Comparison of ENCODE assay signal across 8 cellular contexts in genomic region chr12:120229583-120230325, GRCh38. TPM values are rescaled to one million over a fixed set of nuclear protein-coding genes. Genes with fewer than 3 reads are reported as not detected.
DNase-seq lines count a peak whose midpoint lies in the region; ATAC-seq, FAIRE-seq and TF ChIP-seq lines count a peak whose summit lies in the region.

No MANE protein-coding gene starts in this region.

- H4K20me1 ChIP-seq in OCI-LY7 (ENCODE audit: insufficient read depth, low read length) = no peaks in the 10 kb centered on the region

- H3K27ac Mint-ChIP-seq in CD4-positive, alpha-beta T cell = peak overlapping the region; percentile 88
- H3K27ac Mint-ChIP-seq in nephron = peak overlapping the region; percentile 92 to 95 (median 95)

- H3K4me1 Mint-ChIP-seq in CD4-positive, alpha-beta T cell (ENCODE audit: low read depth) = peaks cover 98% of the 10 kb centered on the region
- peaks cover 82% of the 10 kb centered on the region for H3K4me1 Mint-ChIP-seq in nephron

- POLR2A ChIA-PET in CD4-positive, alpha-beta T cell (lab: Charles Lee) = interaction anchor here (1.4 to 9.5 kb wide), 6 partner anchors 10 to 61 kb away, joined by 4 to 192 read pairs (median 114); partner anchors contain the start of genes PXN, RNU4-1, RNU4-2 and RPLP0
- POLR2A ChIA-PET in OCI-LY7 (lab: Charles Lee) = interaction anchor here (4.7 to 4.8 kb wide), 2 partner anchors 36 to 61 kb away, joined by 24 to 75 read pairs; partner anchors contain the start of genes PXN, RNU4-1 and RNU4-2

- no peak overlapping the region; the same call in 1 of the 2 replicates for H2AFZ ChIP-seq in OCI-LY7 (ENCODE audit: low read length)

- no peak for TF ChIP-seq CTCF in CD4-positive, alpha-beta T cell (IDR thresholded peaks at IDR 0.05)
- TF ChIP-seq CTCF in OCI-LY7 (conservative IDR thresholded peaks at IDR 0.05; ENCODE audit: low read length) (no peak), nephron (IDR thresholded peaks at IDR 0.05; ENCODE audit: unreplicated experiment in 3 of 3) (no peak)

- no peaks in the 10 kb centered on the region for H3K9me3 ChIP-seq in CD4-positive, alpha-beta T cell (ENCODE audit: control insufficient read depth, low read length)
- H3K9me3 ChIP-seq in OCI-LY7 (ENCODE audit: low read length) = no peaks in the 10 kb centered on the region
- no peaks in the 10 kb centered on the region for H3K9me3 ChIP-seq in effector memory CD4-positive, alpha-beta T cell (ENCODE audit: control insufficient read depth, low read length)

- no peaks in the 10 kb centered on the region for H3K9me2 ChIP-seq in OCI-LY7 (ENCODE audit: insufficient read depth, low read length)

- no peaks in the 10 kb centered on the region for H3K27me3 ChIP-seq in CD4-positive, alpha-beta T cell (ENCODE audit: control insufficient read depth, insufficient read depth, low read length)
- H3K27me3 ChIP-seq in effector memory CD4-positive, alpha-beta T cell (replicated peaks; ENCODE audit: control insufficient read depth, insufficient read depth, low read length, poor library complexity, severe bottlenecking) = no peaks in the 10 kb centered on the region

- H3K79me2 ChIP-seq in OCI-LY7 (ENCODE audit: insufficient read depth, low read depth, low read length) = no peaks in the 10 kb centered on the region

- peaks cover 32% of the 10 kb centered on the region for H3K36me3 Mint-ChIP-seq in CD4-positive, alpha-beta T cell (ENCODE audit: low read depth)
- H3K36me3 Mint-ChIP-seq in nephron (ENCODE audit: low read depth) = no peaks in the 10 kb centered on the region

- H3K27ac ChIP-seq in CD4-positive, alpha-beta T cell (ENCODE audit: low read depth, low read length) = peak overlapping the region; percentile 69
- H3K27ac ChIP-seq in OCI-LY7 (ENCODE audit: low read depth, low read length, poor library complexity, severe bottlenecking) = peak overlapping the region; percentile 69
- H3K27ac ChIP-seq in effector memory CD4-positive, alpha-beta T cell (ENCODE audit: insufficient read depth, low read length, poor library complexity, severe bottlenecking) = peak overlapping the region; percentile 71

- no peak for DNase-seq in CD4-positive, alpha-beta T cell
- DNase-seq in OCI-LY7 (ENCODE audit: low spot score) = no peak
- no peak for DNase-seq in effector memory CD4-positive, alpha-beta T cell
- no peak for DNase-seq in urothelium cell line (ENCODE audit: low spot score)
- DNase-seq in T1000 (lab: John Stamatoyannopoulos, UW) = no peak

- H3K4me3 ChIP-seq in OCI-LY7 (ENCODE audit: low read depth, low read length, poor library complexity, severe bottlenecking) = peak overlapping the region; percentile 43
- no peak overlapping the region for H3K4me3 ChIP-seq in effector memory CD4-positive, alpha-beta T cell (ENCODE audit: insufficient read depth, low read depth, low read length, poor library complexity, severe bottlenecking)

- no TSS peak for BruUV-seq in OCI-LY7 (replicated peaks; lab: Mats Ljungman, UMichigan)

- no peak for FAIRE-seq in urothelium cell line (lab: Jason Lieb, UNC)

- peak overlapping the region; percentile 38 for H3K4me3 Mint-ChIP-seq in CD4-positive, alpha-beta T cell
- peak overlapping the region; percentile 47 to 65 (median 56) for H3K4me3 Mint-ChIP-seq in nephron

- no peaks in the 10 kb centered on the region for H3K36me3 ChIP-seq in OCI-LY7 (ENCODE audit: insufficient read depth, low read length)
- H3K36me3 ChIP-seq in effector memory CD4-positive, alpha-beta T cell (ENCODE audit: control insufficient read depth, insufficient read depth, low read length) = peaks cover 9% of the 10 kb centered on the region

- ATAC-seq in CD4-positive, alpha-beta T cell (ENCODE audit: poor library complexity) = no peak
- ATAC-seq in GM21447 (IDR thresholded peaks at IDR 0.05; ENCODE audit: unreplicated experiment) = no peak
- ATAC-seq in GM21576 (IDR thresholded peaks at IDR 0.05; ENCODE audit: unreplicated experiment) = no peak

- CTCF ChIA-PET in CD4-positive, alpha-beta T cell (lab: Charles Lee) = interaction anchor here (1.6 to 9.6 kb wide), 5 partner anchors 19 to 35 kb away, joined by 3 to 234 read pairs (median 29); partner anchors contain the start of gene PXN
- CTCF ChIA-PET in OCI-LY7 (lab: Charles Lee; ENCODE audit: unreplicated experiment) = interaction anchor here (1.0 to 3.5 kb wide), 2 partner anchors 29 to 35 kb away, joined by 3 to 68 read pairs; partner anchors contain the start of genes PXN and RPLP0

- H3K4me2 ChIP-seq in OCI-LY7 (ENCODE audit: low read length) = peak overlapping the region; percentile 65

- H3K27me3 Mint-ChIP-seq in CD4-positive, alpha-beta T cell = no peaks in the 10 kb centered on the region
- H3K27me3 Mint-ChIP-seq in nephron (ENCODE audit: low read depth) = no peaks in the 10 kb centered on the region

- intact Hi-C loops in CD4-positive, alpha-beta T cell (cut with DNase I, micrococcal nuclease) = loop anchor here in 1 of 2 experiments (2.0 kb wide), 1 partner anchor 21 kb away; no protein-coding TSS in a partner anchor
- intact Hi-C loops in OCI-LY7 (cut with micrococcal nuclease; ENCODE audit: unreplicated experiment) = loop anchor here (10.0 kb wide), 1 partner anchor 205 kb away; the partner anchor contains the start of gene COX6A1

- H3K4me1 ChIP-seq in OCI-LY7 (ENCODE audit: insufficient read depth, low read length, poor library complexity, severe bottlenecking) = peaks cover 59% of the 10 kb centered on the region
- peaks cover 66% of the 10 kb centered on the region for H3K4me1 ChIP-seq in effector memory CD4-positive, alpha-beta T cell (ENCODE audit: control insufficient read depth, insufficient read depth, low read length, poor library complexity, severe bottlenecking)

- no peaks in the 10 kb centered on the region for H3K9me3 Mint-ChIP-seq in CD4-positive, alpha-beta T cell
- H3K9me3 Mint-ChIP-seq in nephron = no peaks in the 10 kb centered on the region

RNA-seq across cellular contexts. Expression of gene RPLP0, which starts 28.8 kb away (rescaled TPM):
- 1,000 to 10,000 TPM; 1,997 to 2,075 TPM for total RNA-seq in CD4-positive, alpha-beta T cell
- total RNA-seq in OCI-LY7 (2014; rRNA removed; shearing (Covaris generic)) = 5,868 and 6,057 TPM in 2 replicates
- 2,996 and 3,206 TPM in 2 replicates for total RNA-seq in OCI-LY7 (2022)

RNA-seq across cellular contexts. Expression of gene GCN1, which starts 35.2 kb away (rescaled TPM):
- total RNA-seq in CD4-positive, alpha-beta T cell = 100 to 1,000 TPM; 121 to 128 TPM
- 217 and 224 TPM in 2 replicates for total RNA-seq in OCI-LY7 (2014; rRNA removed; shearing (Covaris generic))
- total RNA-seq in OCI-LY7 (2022) = 290 and 343 TPM in 2 replicates

RNA-seq across cellular contexts. Expression of gene PXN, which starts 35.8 kb away (rescaled TPM):
- 100 to 1,000 TPM; 229 to 230 TPM for total RNA-seq in CD4-positive, alpha-beta T cell
- 5.5 and 8.6 TPM in 2 replicates for total RNA-seq in OCI-LY7 (2014; rRNA removed; shearing (Covaris generic))
- total RNA-seq in OCI-LY7 (2022) = 22.9 and 25.9 TPM in 2 replicates

Comparison
In these comparisons a context has a peak if more than half of its experiments do, and no peak if none do; other contexts are left out.
1. RNA of gene PXN, which starts 35.8 kb away (total RNA-seq): 229 to 230 TPM in CD4-positive, alpha-beta T cell; 5.5 to 25.9 TPM in OCI-LY7; every median in the first group is over 4 times any median in the second.
2. Peak in every context shown above with its lines, with median percentiles within 50 percentile points of each other: H3K27ac ChIP-seq.